In the genomic region with DNA sequence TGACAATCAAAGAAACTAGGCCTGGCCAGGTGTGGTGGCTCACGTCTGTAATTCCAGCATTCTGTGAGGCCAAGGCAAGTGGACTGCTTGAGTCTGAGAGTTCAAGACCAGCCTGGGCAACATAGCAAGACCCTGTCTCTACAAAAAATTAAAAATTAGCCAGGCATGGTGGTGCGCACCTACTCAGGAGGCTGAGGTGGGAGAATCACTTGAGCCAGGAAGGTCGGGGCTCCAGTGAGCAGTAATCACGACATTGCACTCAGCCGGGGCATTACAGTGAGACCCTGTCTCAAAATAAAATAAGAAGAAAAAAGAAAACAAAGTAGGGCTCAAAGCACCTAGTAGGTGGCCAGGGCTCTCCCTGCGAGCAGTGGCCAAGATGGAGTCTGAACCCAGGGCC, we compare ENCODE assay signal across 28 cellular contexts.
"Had no signal": no experiment of that assay in that cellular context is flagged by ENCODE, and none has a peak within 500 bp of the region (broad histone marks: within the 10 kb centered on the region; RNA-seq: fewer than 3 reads in every experiment).

No MANE protein-coding gene starts in this region.

- H3K9me3 ChIP-seq: ascending aorta, breast epithelium, colonic mucosa, esophagus squamous epithelium, gastroesophageal sphincter, heart right ventricle had no signal

- H3K27ac ChIP-seq: ascending aorta, breast epithelium, cardiac muscle cell, colonic mucosa, epithelial cell of prostate, esophagus squamous epithelium, heart right ventricle had no signal

- H3K36me3 Mint-ChIP-seq: activated naive CD4-positive, alpha-beta T cell treated with anti-CD3 and anti-CD28 coated beads, Interleukin-2, amount 50 U/mL, for 72 hours; activated naive CD8-positive, alpha-beta T cell treated with anti-CD3 and anti-CD28 coated beads, Interleukin-2, amount 10 ng/mL, durations not matched to agents 7 days and 5 days; brain had no signal

- DNase-seq: activated CD4-positive, alpha-beta memory T cell treated with anti-CD3 and anti-CD28 coated beads, Interleukin-2, amount 10 ng/mL, durations not matched to agents 7 days and 5 days; activated CD4-positive, alpha-beta T cell treated with anti-CD3 and anti-CD28 coated beads for 1 hour; activated CD4-positive, alpha-beta T cell treated with anti-CD3 and anti-CD28 coated beads for 4 hours; activated CD4-positive, alpha-beta T cell treated with anti-CD3 and anti-CD28 coated beads, Interleukin-2, amount 10 ng/mL, durations not matched to agents 7 days and 5 days; activated CD4-positive, alpha-beta T cell treated with anti-CD3 and anti-CD28 coated beads, Interleukin-2, amount 50 U/mL, for 4 hours; activated CD8-positive, alpha-beta memory T cell treated with anti-CD3 and anti-CD28 coated beads for 24 hours; activated effector memory CD4-positive, alpha-beta T cell treated with anti-CD3 and anti-CD28 coated beads, Interleukin-2, amount 50 U/mL, for 16 hours; activated naive CD4-positive, alpha-beta T cell; activated naive CD4-positive, alpha-beta T cell treated with anti-CD3 and anti-CD28 coated beads, Interleukin-2, amount 10 ng/mL, durations not matched to agents 7 days and 5 days; activated naive CD8-positive, alpha-beta T cell treated with anti-CD3 and anti-CD28 coated beads, Interleukin-2, amount 10 ng/mL, durations not matched to agents 7 days and 5 days; activated T-cell treated with anti-CD3 and anti-CD28 coated beads, Interleukin-2, amount 50 U/mL, for 4 hours; central memory CD4-positive, alpha-beta T cell; cerebellar nuclear complex; colonic mucosa; effector CD4-positive, alpha-beta T cell; effector memory CD8-positive, alpha-beta T cell; esophagus squamous epithelium; foreskin melanocyte; heart right ventricle; T-helper 2 cell had no signal

- H3K4me3 Mint-ChIP-seq: activated CD4-positive, alpha-beta memory T cell treated with anti-CD3 and anti-CD28 coated beads, Interleukin-2, amount 10 ng/mL, durations not matched to agents 7 days and 5 days; activated CD4-positive, alpha-beta T cell treated with anti-CD3 and anti-CD28 coated beads, Interleukin-2, amount 10 ng/mL, durations not matched to agents 7 days and 5 days; activated naive CD4-positive, alpha-beta T cell treated with anti-CD3 and anti-CD28 coated beads, Interleukin-2, amount 10 ng/mL, durations not matched to agents 7 days and 5 days; activated naive CD8-positive, alpha-beta T cell treated with anti-CD3 and anti-CD28 coated beads, Interleukin-2, amount 10 ng/mL, durations not matched to agents 7 days and 5 days; activated T-cell treated with anti-CD3 and anti-CD28 coated beads, Interleukin-2, amount 50 U/mL, for 4 hours; brain; effector memory CD8-positive, alpha-beta T cell had no signal

- H3K36me3 ChIP-seq: ascending aorta, breast epithelium, cardiac muscle cell, colonic mucosa had no signal

- H3K27ac Mint-ChIP-seq: activated CD4-positive, alpha-beta memory T cell treated with anti-CD3 and anti-CD28 coated beads, Interleukin-2, amount 10 ng/mL, durations not matched to agents 7 days and 5 days; activated naive CD4-positive, alpha-beta T cell treated with anti-CD3 and anti-CD28 coated beads, Interleukin-2, amount 10 ng/mL, durations not matched to agents 7 days and 5 days; activated naive CD4-positive, alpha-beta T cell treated with anti-CD3 and anti-CD28 coated beads, Interleukin-2, amount 50 U/mL, for 72 hours; activated naive CD8-positive, alpha-beta T cell treated with anti-CD3 and anti-CD28 coated beads, Interleukin-2, amount 10 ng/mL, durations not matched to agents 7 days and 5 days; activated T-helper 2 cell treated with anti-CD3 and anti-CD28 coated beads, Interferon-gamma antibody, Interleukin-2, Interleukin-4, amounts not matched to agents 10 μg/mL and 5 μg/mL and 100 μg/mL, durations not matched to agents 14 hours and 24 hours and 36 hours had no signal

- H3K9me3 Mint-ChIP-seq: activated CD4-positive, alpha-beta memory T cell treated with anti-CD3 and anti-CD28 coated beads, Interleukin-2, amount 10 ng/mL, durations not matched to agents 7 days and 5 days; activated CD4-positive, alpha-beta T cell treated with anti-CD3 and anti-CD28 coated beads, Interleukin-2, amount 10 ng/mL, durations not matched to agents 7 days and 5 days; activated naive CD4-positive, alpha-beta T cell treated with anti-CD3 and anti-CD28 coated beads, Interleukin-2, amount 10 ng/mL, durations not matched to agents 7 days and 5 days; activated naive CD4-positive, alpha-beta T cell treated with anti-CD3 and anti-CD28 coated beads, Interleukin-2, amount 50 U/mL, for 72 hours; activated naive CD8-positive, alpha-beta T cell treated with anti-CD3 and anti-CD28 coated beads, Interleukin-2, amount 10 ng/mL, durations not matched to agents 7 days and 5 days; activated T-cell treated with anti-CD3 and anti-CD28 coated beads, Interleukin-2, amount 50 U/mL, for 4 hours; activated T-helper 2 cell treated with anti-CD3 and anti-CD28 coated beads, Interferon-gamma antibody, Interleukin-2, Interleukin-4, amounts not matched to agents 10 μg/mL and 5 μg/mL and 100 μg/mL, durations not matched to agents 14 hours and 24 hours and 36 hours; brain; effector memory CD8-positive, alpha-beta T cell had no signal

- H3K27me3 Mint-ChIP-seq: activated CD4-positive, alpha-beta memory T cell treated with anti-CD3 and anti-CD28 coated beads, Interleukin-2, amount 10 ng/mL, durations not matched to agents 7 days and 5 days; activated CD4-positive, alpha-beta T cell treated with anti-CD3 and anti-CD28 coated beads, Interleukin-2, amount 10 ng/mL, durations not matched to agents 7 days and 5 days; activated naive CD4-positive, alpha-beta T cell treated with anti-CD3 and anti-CD28 coated beads, Interleukin-2, amount 10 ng/mL, durations not matched to agents 7 days and 5 days; activated naive CD8-positive, alpha-beta T cell treated with anti-CD3 and anti-CD28 coated beads, Interleukin-2, amount 10 ng/mL, durations not matched to agents 7 days and 5 days; effector memory CD8-positive, alpha-beta T cell had no signal

- ATAC-seq: activated naive CD4-positive, alpha-beta T cell treated with anti-CD3 and anti-CD28 coated beads, Interleukin-2, amount 50 U/mL, for 72 hours; activated T-cell treated with anti-CD3 and anti-CD28 coated beads, Interleukin-2, amount 50 U/mL, for 4 hours; effector memory CD8-positive, alpha-beta T cell; gastroesophageal sphincter; heart right ventricle had no signal

- H3K4me3 ChIP-seq: ascending aorta, breast epithelium, cardiac muscle cell, colonic mucosa, esophagus squamous epithelium, gastroesophageal sphincter, heart right ventricle had no signal
